8 cellular contexts compared by ENCODE assay signal in genomic region chr11:308740-309557, GRCh38. TPM values are rescaled to one million over a fixed set of nuclear protein-coding genes. Genes with fewer than 3 reads are reported as not detected.
DNase-seq lines count a peak whose midpoint lies in the region; ATAC-seq and TF ChIP-seq lines count a peak whose summit lies in the region.
"Not testable (repeated sequence)": the region's sequence is repeated elsewhere in the genome, so short reads cannot be mapped to it uniquely, and the experiment has no call there.
"Had no signal": no experiment of that assay in that cellular context is flagged by ENCODE, and none has a peak within 500 bp of the region (broad histone marks: within the 10 kb centered on the region; RNA-seq: fewer than 3 reads in every experiment).

No MANE protein-coding gene starts in this region.

- CTCF ChIA-PET in CD4-positive, alpha-beta T cell (lab: Charles Lee) = interaction anchor here (1.5 kb wide), 2 partner anchors 46 to 58 kb away, joined by 6 to 7 read pairs; no protein-coding TSS in a partner anchor
- CTCF ChIA-PET in Panc1 (lab: Charles Lee) = not testable (repeated sequence)

- not testable (repeated sequence) for H3K36me3 ChIP-seq in Panc1 (ENCODE audit: control insufficient read depth, insufficient read depth, low read length); esophagus muscularis mucosa

- 73% methylated on average over 16 of the region's 22 CpGs for WGBS in esophagus muscularis mucosa

- ATAC-seq in CD4-positive, alpha-beta T cell (ENCODE audit: poor library complexity); stimulated activated memory B cell treated with anti-CD40 and anti-IgM and Interleukin-4, amounts not matched to agents 10 μg/mL and 1 μg/mL and 100 μg/mL, for 72 hours: not testable (repeated sequence)
- ATAC-seq in Panc1 = peak; percentile 2; the same call in 1 of the 2 replicates

- H3K4me1 ChIP-seq in Panc1 (ENCODE audit: control insufficient read depth, insufficient read depth, low read length) (peaks cover 68% of the 10 kb centered on the region), esophagus muscularis mucosa (peaks cover 33 to 65% (median 56%) of the 10 kb centered on the region in 4 donors), mononuclear cell (ENCODE audit: insufficient read depth, low read length) (peaks cover 71% of the 10 kb centered on the region)

- not testable (repeated sequence) for H3K9me3 ChIP-seq in CD4-positive, alpha-beta T cell (ENCODE audit: control insufficient read depth, low read length); Panc1 (ENCODE audit: control insufficient read depth, insufficient read depth, low read depth, low read length); esophagus muscularis mucosa; mononuclear cell (ENCODE audit: low read depth, low read length)

- intact Hi-C loops in CD4-positive, alpha-beta T cell (cut with DNase I, micrococcal nuclease) = loop anchor here (5.0 to 10.0 kb wide), 3 partner anchors 42 to 206 kb away; no protein-coding TSS in a partner anchor
- intact Hi-C loops in Panc1 (cut with micrococcal nuclease; ENCODE audit: unreplicated experiment) = loop anchor here (5.0 kb wide), 1 partner anchor 48 kb away; no protein-coding TSS in a partner anchor
- intact Hi-C loops in esophagus muscularis mucosa (cut with DNase I) = not testable (repeated sequence)

- TF ChIP-seq CTCF in CD4-positive, alpha-beta T cell (IDR thresholded peaks at IDR 0.05); Panc1 (IDR thresholded peaks at IDR 0.05); esophagus muscularis mucosa (IDR thresholded peaks at IDR 0.05): not testable (repeated sequence)

- H3K9me3 Mint-ChIP-seq in CD4-positive, alpha-beta T cell; activated naive CD8-positive, alpha-beta T cell treated with anti-CD3 and anti-CD28 coated beads for 36 hours; stimulated activated memory B cell treated with anti-CD40 and anti-IgM and Interleukin-4, amounts not matched to agents 10 μg/mL and 1 μg/mL and 100 μg/mL, for 72 hours: not testable (repeated sequence)

- in situ Hi-C loops in Panc1 (cut with HindIII; ENCODE audit: low pct_unique_long_range_greater_than_20kb, low sequenced_read_pairs) = not testable (repeated sequence)

- not testable (repeated sequence) for TF ChIP-seq POLR2A in esophagus muscularis mucosa (IDR thresholded peaks at IDR 0.05; ENCODE audit: low read depth)

- peak overlapping the region; percentile 93 for H3K4me3 Mint-ChIP-seq in CD4-positive, alpha-beta T cell
- peak overlapping the region; percentile 86 for H3K4me3 Mint-ChIP-seq in activated naive CD8-positive, alpha-beta T cell treated with anti-CD3 and anti-CD28 coated beads for 36 hours
- peak overlapping the region; percentile 95 for H3K4me3 Mint-ChIP-seq in stimulated activated memory B cell treated with anti-CD40 and anti-IgM and Interleukin-4, amounts not matched to agents 10 μg/mL and 1 μg/mL and 100 μg/mL, for 72 hours

- TF ChIP-seq EP300 in esophagus muscularis mucosa (IDR thresholded peaks at IDR 0.05) = not testable (repeated sequence)

- H3K4me3 ChIP-seq in Panc1 (ENCODE audit: low read depth in 2 of 2, low read length in 2 of 2) = peak overlapping the region; percentile 40 to 49
- H3K4me3 ChIP-seq in esophagus muscularis mucosa = peak overlapping the region; percentile 48 to 64 (median 53)
- peak overlapping the region; percentile 48 for H3K4me3 ChIP-seq in mononuclear cell (ENCODE audit: low read length)

- peak overlapping the region; percentile 96 for H3K27ac Mint-ChIP-seq in CD4-positive, alpha-beta T cell
- H3K27ac Mint-ChIP-seq in activated naive CD8-positive, alpha-beta T cell treated with anti-CD3 and anti-CD28 coated beads for 36 hours = peak overlapping the region; percentile 95
- H3K27ac Mint-ChIP-seq in stimulated activated memory B cell treated with anti-CD40 and anti-IgM and Interleukin-4, amounts not matched to agents 10 μg/mL and 1 μg/mL and 100 μg/mL, for 72 hours = peak overlapping the region; percentile 99

- not testable (repeated sequence) for BruUV-seq in Panc1 (replicated peaks; lab: Mats Ljungman, UMichigan)

- peak in 1 of 10 experiments; percentile 50 for DNase-seq in CD4-positive, alpha-beta T cell
- DNase-seq in Panc1 (ENCODE audit: low read depth, low spot score); esophagus muscularis mucosa (ENCODE audit: extremely low spot score): not testable (repeated sequence)
- DNase-seq in activated naive CD8-positive, alpha-beta T cell treated with anti-CD3 and anti-CD28 coated beads for 36 hours = peak; percentile 48

- peaks cover 59% of the 10 kb centered on the region for H3K4me1 Mint-ChIP-seq in CD4-positive, alpha-beta T cell (ENCODE audit: low read depth)
- peaks cover 26% of the 10 kb centered on the region for H3K4me1 Mint-ChIP-seq in activated naive CD8-positive, alpha-beta T cell treated with anti-CD3 and anti-CD28 coated beads for 36 hours
- H3K4me1 Mint-ChIP-seq in stimulated activated memory B cell treated with anti-CD40 and anti-IgM and Interleukin-4, amounts not matched to agents 10 μg/mL and 1 μg/mL and 100 μg/mL, for 72 hours = peaks cover 44% of the 10 kb centered on the region

- not testable (repeated sequence) for H3K27me3 Mint-ChIP-seq in CD4-positive, alpha-beta T cell; activated naive CD8-positive, alpha-beta T cell treated with anti-CD3 and anti-CD28 coated beads for 36 hours; stimulated activated memory B cell treated with anti-CD40 and anti-IgM and Interleukin-4, amounts not matched to agents 10 μg/mL and 1 μg/mL and 100 μg/mL, for 72 hours

- POLR2A ChIA-PET in CD4-positive, alpha-beta T cell (lab: Charles Lee) = interaction anchor here (1.0 to 1.9 kb wide), 10 partner anchors 9 to 102 kb away, joined by 3 to 12 read pairs (median 6); partner anchors contain the start of genes BET1L, PGGHG, PSMD13 and RIC8A
- POLR2A ChIA-PET in Panc1 (lab: Charles Lee) = interaction anchor here (0.6 kb wide), 1 partner anchor 19 kb away, joined by 7 read pairs; no protein-coding TSS in a partner anchor

- H3K27me3 ChIP-seq in CD4-positive, alpha-beta T cell (ENCODE audit: control insufficient read depth, insufficient read depth, low read length); Panc1 (ENCODE audit: control insufficient read depth, insufficient read depth, low read length); esophagus muscularis mucosa; mononuclear cell (ENCODE audit: insufficient read depth, low read length): not testable (repeated sequence)

- peak overlapping the region; percentile 79 for H3K27ac ChIP-seq in CD4-positive, alpha-beta T cell (ENCODE audit: low read depth, low read length)
- H3K27ac ChIP-seq in Panc1 (ENCODE audit: low read length) (peak overlapping the region; percentile 82), esophagus muscularis mucosa (replicated peaks in 1 of 4) (peak overlapping the region; percentile 73 to 90 (median 80))

- peaks cover 37% of the 10 kb centered on the region for H3K36me3 Mint-ChIP-seq in CD4-positive, alpha-beta T cell (ENCODE audit: low read depth)
- peaks cover 23% of the 10 kb centered on the region for H3K36me3 Mint-ChIP-seq in activated naive CD8-positive, alpha-beta T cell treated with anti-CD3 and anti-CD28 coated beads for 36 hours
- not testable (repeated sequence) for H3K36me3 Mint-ChIP-seq in stimulated activated memory B cell treated with anti-CD40 and anti-IgM and Interleukin-4, amounts not matched to agents 10 μg/mL and 1 μg/mL and 100 μg/mL, for 72 hours

RNA-seq across cellular contexts. Expression of gene IFITM2, which starts 1.3 kb away (rescaled TPM):
- total RNA-seq in CD4-positive, alpha-beta T cell = 100 to 1,000 TPM; 364 to 383 TPM
- 183 TPM for total RNA-seq in Panc1 (2021; ENCODE audit: unreplicated experiment)
- polyA plus RNA-seq in Panc1 (2012; ENCODE audit: insufficient read length) = 402 TPM
- 100 to 1,000 TPM; 474 to 496 TPM for total RNA-seq in activated naive CD8-positive, alpha-beta T cell treated with anti-CD3 and anti-CD28 coated beads for 36 hours
- total RNA-seq in esophagus muscularis mucosa = 100 to 1,000 TPM in 3 of 4 donors, 10 to 100 TPM in 1; 92.2 to 235 (median 194) TPM
- total RNA-seq in mononuclear cell = 52.9 TPM

RNA-seq across cellular contexts. Expression of gene IFITM1, which starts 4.9 kb away (rescaled TPM):
- total RNA-seq in CD4-positive, alpha-beta T cell = 100 to 1,000 TPM; 286 to 306 TPM
- total RNA-seq in Panc1 (2021; ENCODE audit: unreplicated experiment) (66.3 TPM), esophagus muscularis mucosa (100 to 1,000 TPM in 3 of 4 donors, 10 to 100 TPM in 1; 60.6 to 197 (median 171) TPM), mononuclear cell (276 TPM)
- polyA plus RNA-seq in Panc1 (2012; ENCODE audit: insufficient read length) = 206 TPM
- 100 to 1,000 TPM; 345 to 356 TPM for total RNA-seq in activated naive CD8-positive, alpha-beta T cell treated with anti-CD3 and anti-CD28 coated beads for 36 hours

RNA-seq across cellular contexts. Expression of gene IFITM5, which starts 9.6 kb away (rescaled TPM):
- total RNA-seq in CD4-positive, alpha-beta T cell = not detected
- not detected for total RNA-seq in Panc1 (2021; ENCODE audit: unreplicated experiment)
- 0.30 TPM for polyA plus RNA-seq in Panc1 (2012; ENCODE audit: insufficient read length)
- not detected for total RNA-seq in activated naive CD8-positive, alpha-beta T cell treated with anti-CD3 and anti-CD28 coated beads for 36 hours
- total RNA-seq in esophagus muscularis mucosa = not detected
- not detected for total RNA-seq in mononuclear cell
- total RNA-seq: occipital lobe, SJSA1 had no signal

RNA-seq across cellular contexts. Expression of gene IFITM3, which starts 11.7 kb away (rescaled TPM):
- total RNA-seq in CD4-positive, alpha-beta T cell = 10 to 100 TPM; 15.9 to 20.1 TPM
- total RNA-seq in Panc1 (2021; ENCODE audit: unreplicated experiment) = 614 TPM
- polyA plus RNA-seq in Panc1 (2012; ENCODE audit: insufficient read length) = 1,322 TPM
- 10 to 100 TPM; 93.0 to 96.1 TPM for total RNA-seq in activated naive CD8-positive, alpha-beta T cell treated with anti-CD3 and anti-CD28 coated beads for 36 hours
- total RNA-seq in esophagus muscularis mucosa = 100 to 1,000 TPM; 290 to 513 (median 410) TPM
- total RNA-seq in mononuclear cell = 14.1 TPM

RNA-seq across cellular contexts. Expression of gene PGGHG, which starts 20.0 kb away (rescaled TPM):
- 100 to 1,000 TPM; 670 to 671 TPM for total RNA-seq in CD4-positive, alpha-beta T cell
- 115 TPM for total RNA-seq in Panc1 (2021; ENCODE audit: unreplicated experiment)
- polyA plus RNA-seq in Panc1 (2012; ENCODE audit: insufficient read length) = 129 TPM
- total RNA-seq in activated naive CD8-positive, alpha-beta T cell treated with anti-CD3 and anti-CD28 coated beads for 36 hours = 100 to 1,000 TPM; 206 to 209 TPM
- total RNA-seq in esophagus muscularis mucosa = 10 to 100 TPM; 13.3 to 23.7 (median 18.8) TPM
- 85.2 TPM for total RNA-seq in mononuclear cell
